Comparison of ENCODE assay signal across 12 cellular contexts in genomic region chr13:49586717-49587116, GRCh38. TPM values are rescaled to one million over a fixed set of nuclear protein-coding genes. Genes with fewer than 3 reads are reported as not detected.
DNase-seq lines count a peak whose midpoint lies in the region; ATAC-seq and TF ChIP-seq lines count a peak whose summit lies in the region.
"Had no signal": no experiment of that assay in that cellular context is flagged by ENCODE, and none has a peak within 500 bp of the region (broad histone marks: within the 10 kb centered on the region; RNA-seq: fewer than 3 reads in every experiment).

No MANE protein-coding gene starts in this region.

- CTCF ChIA-PET in activated naive CD4-positive, alpha-beta T cell treated with anti-CD3 and anti-CD28 coated beads, Interleukin-2, amount 10 ng/mL, durations not matched to agents 7 days and 5 days (lab: Charles Lee), result no interaction called here

- H3K9me3 ChIP-seq in ovary, result no peaks in the 10 kb centered on the region
- H3K9me3 ChIP-seq: BLaER1 treated with 17β-estradiol and CSF1 and Interleukin-3, amounts not matched to agents 10 nM and 100 nM had no signal

- intact Hi-C loops in activated T-helper 2 cell treated with anti-CD3 and anti-CD28 coated beads, Interferon-gamma antibody, Interleukin-2, Interleukin-4, amounts not matched to agents 10 μg/mL and 5 μg/mL and 100 μg/mL, durations not matched to agents 14 hours and 24 hours and 36 hours (cut with micrococcal nuclease), result loop anchor here (5.0 to 10.0 kb wide), 2 partner anchors 89 to 142 kb away; partner anchors contain the start of genes CAB39L, PHF11 and SETDB2
- intact Hi-C loops in ovary (cut with DNase I), result loop anchor here in 1 of 4 donors (10.0 kb wide), 1 partner anchor 282 kb away; no protein-coding TSS in a partner anchor

- ATAC-seq in left lobe of liver, result peak; percentile 14
- ATAC-seq in stimulated activated naive CD8-positive, alpha-beta T cell treated with anti-CD3 and anti-CD28 coated beads, Interleukin-15, amount 100 ng/mL, for 72 hours, result no peak

- peak overlapping the region; percentile 76 for H3K4me3 Mint-ChIP-seq in activated naive CD4-positive, alpha-beta T cell treated with anti-CD3 and anti-CD28 coated beads, Interleukin-2, amount 10 ng/mL, durations not matched to agents 7 days and 5 days
- H3K4me3 Mint-ChIP-seq in activated T-helper 2 cell treated with anti-CD3 and anti-CD28 coated beads, Interferon-gamma antibody, Interleukin-2, Interleukin-4, amounts not matched to agents 10 μg/mL and 5 μg/mL and 100 μg/mL, durations not matched to agents 14 hours and 24 hours and 36 hours (ENCODE audit: low read depth), result peak overlapping the region; percentile 62
- H3K4me3 Mint-ChIP-seq in stimulated activated naive CD8-positive, alpha-beta T cell treated with anti-CD3 and anti-CD28 coated beads, Interleukin-15, amount 100 ng/mL, for 72 hours, result peak overlapping the region; percentile 83 to 93

- WGBS in ovary, 3 donors, result 77 to 82% (median 78%) methylated on average over 3 of the region's 3 CpGs

- no peaks in the 10 kb centered on the region for H3K9me3 Mint-ChIP-seq in activated naive CD4-positive, alpha-beta T cell treated with anti-CD3 and anti-CD28 coated beads, Interleukin-2, amount 10 ng/mL, durations not matched to agents 7 days and 5 days
- no peaks in the 10 kb centered on the region for H3K9me3 Mint-ChIP-seq in activated T-helper 2 cell treated with anti-CD3 and anti-CD28 coated beads, Interferon-gamma antibody, Interleukin-2, Interleukin-4, amounts not matched to agents 10 μg/mL and 5 μg/mL and 100 μg/mL, durations not matched to agents 14 hours and 24 hours and 36 hours
- H3K9me3 Mint-ChIP-seq in stimulated activated naive CD8-positive, alpha-beta T cell treated with anti-CD3 and anti-CD28 coated beads, Interleukin-15, amount 100 ng/mL, for 72 hours, result no peaks in the 10 kb centered on the region

- no peaks in the 10 kb centered on the region for H3K27me3 ChIP-seq in ovary
- H3K27me3 ChIP-seq: BLaER1 treated with 17β-estradiol and CSF1 and Interleukin-3, amounts not matched to agents 10 nM and 100 nM had no signal

- no peak overlapping the region for H3K27ac Mint-ChIP-seq in activated naive CD4-positive, alpha-beta T cell treated with anti-CD3 and anti-CD28 coated beads, Interleukin-2, amount 10 ng/mL, durations not matched to agents 7 days and 5 days
- H3K27ac Mint-ChIP-seq in activated T-helper 2 cell treated with anti-CD3 and anti-CD28 coated beads, Interferon-gamma antibody, Interleukin-2, Interleukin-4, amounts not matched to agents 10 μg/mL and 5 μg/mL and 100 μg/mL, durations not matched to agents 14 hours and 24 hours and 36 hours, result no peak overlapping the region
- no peak overlapping the region for H3K27ac Mint-ChIP-seq in stimulated activated naive CD8-positive, alpha-beta T cell treated with anti-CD3 and anti-CD28 coated beads, Interleukin-15, amount 100 ng/mL, for 72 hours

- H3K36me3 ChIP-seq in ovary, result no peaks in the 10 kb centered on the region

- H3K27me3 Mint-ChIP-seq in activated naive CD4-positive, alpha-beta T cell treated with anti-CD3 and anti-CD28 coated beads, Interleukin-2, amount 10 ng/mL, durations not matched to agents 7 days and 5 days, result peaks cover 13% of the 10 kb centered on the region
- H3K27me3 Mint-ChIP-seq in activated T-helper 2 cell treated with anti-CD3 and anti-CD28 coated beads, Interferon-gamma antibody, Interleukin-2, Interleukin-4, amounts not matched to agents 10 μg/mL and 5 μg/mL and 100 μg/mL, durations not matched to agents 14 hours and 24 hours and 36 hours (ENCODE audit: low read depth), result peaks cover 2% of the 10 kb centered on the region
- no peaks in the 10 kb centered on the region for H3K27me3 Mint-ChIP-seq in stimulated activated naive CD8-positive, alpha-beta T cell treated with anti-CD3 and anti-CD28 coated beads, Interleukin-15, amount 100 ng/mL, for 72 hours

- no peak for DNase-seq in activated naive CD4-positive, alpha-beta T cell treated with anti-CD3 and anti-CD28 coated beads, Interleukin-2, amount 10 ng/mL, durations not matched to agents 7 days and 5 days
- no peak for DNase-seq in activated naive CD4-positive, alpha-beta T cell treated with Interleukin-2 at 50 U/mL for 16 hours
- DNase-seq in activated T-helper 2 cell treated with anti-CD3 and anti-CD28 coated beads, Interferon-gamma antibody, Interleukin-2, Interleukin-4, amounts not matched to agents 10 μg/mL and 5 μg/mL and 100 μg/mL, durations not matched to agents 14 hours and 24 hours and 36 hours (ENCODE audit: low spot score), result no peak
- DNase-seq in left lobe of liver (ENCODE audit: low spot score), result no peak
- DNase-seq in stimulated activated naive CD8-positive, alpha-beta T cell treated with anti-CD3 and anti-CD28 coated beads, Interleukin-15, amount 100 ng/mL, for 72 hours, result no peak
- no peak for DNase-seq in NCI-H69 (lab: John Stamatoyannopoulos, UW)
- no peak for DNase-seq in ovary
- no peak for DNase-seq in NOMO-1 (lab: John Stamatoyannopoulos, UW; ENCODE audit: unreplicated experiment in 2 of 2)
- DNase-seq: NCI-H1092; stimulated activated CD4-positive, alpha-beta T cell treated with anti-CD3 and anti-CD28 coated beads, Interleukin-12 subunit alpha, Interleukin-12 subunit beta, amount 100 ng/mL, for 4 hours had no signal

- TF ChIP-seq EP300 in ovary (IDR thresholded peaks at IDR 0.05), result no peak

- H3K36me3 Mint-ChIP-seq in activated naive CD4-positive, alpha-beta T cell treated with anti-CD3 and anti-CD28 coated beads, Interleukin-2, amount 10 ng/mL, durations not matched to agents 7 days and 5 days, result peaks cover 4% of the 10 kb centered on the region
- peaks cover 3% of the 10 kb centered on the region for H3K36me3 Mint-ChIP-seq in activated T-helper 2 cell treated with anti-CD3 and anti-CD28 coated beads, Interferon-gamma antibody, Interleukin-2, Interleukin-4, amounts not matched to agents 10 μg/mL and 5 μg/mL and 100 μg/mL, durations not matched to agents 14 hours and 24 hours and 36 hours (ENCODE audit: low read depth)

- peaks cover 30% of the 10 kb centered on the region for H3K4me1 Mint-ChIP-seq in activated naive CD4-positive, alpha-beta T cell treated with anti-CD3 and anti-CD28 coated beads, Interleukin-2, amount 10 ng/mL, durations not matched to agents 7 days and 5 days
- peaks cover 28% of the 10 kb centered on the region for H3K4me1 Mint-ChIP-seq in activated T-helper 2 cell treated with anti-CD3 and anti-CD28 coated beads, Interferon-gamma antibody, Interleukin-2, Interleukin-4, amounts not matched to agents 10 μg/mL and 5 μg/mL and 100 μg/mL, durations not matched to agents 14 hours and 24 hours and 36 hours (ENCODE audit: low read depth)
- H3K4me1 Mint-ChIP-seq in stimulated activated naive CD8-positive, alpha-beta T cell treated with anti-CD3 and anti-CD28 coated beads, Interleukin-15, amount 100 ng/mL, for 72 hours, result peaks cover 26% of the 10 kb centered on the region

- no peak overlapping the region for H3K4me3 ChIP-seq in ovary

- peaks cover 3% of the 10 kb centered on the region for H3K4me1 ChIP-seq in ovary (ENCODE audit: insufficient read depth)

- TF ChIP-seq POLR2A in ovary (IDR thresholded peaks at IDR 0.05), result no peak

- H3K27ac ChIP-seq in ovary, result no peak overlapping the region

- no peak for TF ChIP-seq CTCF in ovary (IDR thresholded peaks at IDR 0.05)

RNA-seq across cellular contexts. Expression of gene RCBTB1, which starts 1.4 kb away (rescaled TPM):
- 13.5 and 16.0 TPM in 2 replicates for total RNA-seq in activated T-helper 2 cell treated with anti-CD3 and anti-CD28 coated beads, Interferon-gamma antibody, Interleukin-2, Interleukin-4, amounts not matched to agents 10 μg/mL and 5 μg/mL and 100 μg/mL, durations not matched to agents 14 hours and 24 hours and 36 hours
- total RNA-seq in left lobe of liver, result 7.2 TPM
- 10 to 100 TPM in 5 of 7 donors, 1 to 10 TPM in 2; 5.5 to 16.6 (median 12.9) TPM for total RNA-seq in ovary
- 10 to 100 TPM in 1 of 2 donors, 1 to 10 TPM in 1; 8.6 to 28.0 TPM for polyA plus RNA-seq in ovary

RNA-seq across cellular contexts. Expression of gene ARL11, which starts 41.6 kb away (rescaled TPM):
- total RNA-seq in activated T-helper 2 cell treated with anti-CD3 and anti-CD28 coated beads, Interferon-gamma antibody, Interleukin-2, Interleukin-4, amounts not matched to agents 10 μg/mL and 5 μg/mL and 100 μg/mL, durations not matched to agents 14 hours and 24 hours and 36 hours, result 0.89 and 1.0 TPM in 2 replicates
- 0.23 TPM for total RNA-seq in left lobe of liver
- total RNA-seq in ovary, result under 1 TPM; 0.15 to 0.80 (median 0.24) TPM
- under 1 TPM; 0.28 to 0.93 TPM for polyA plus RNA-seq in ovary
- total RNA-seq: myocyte had no signal
